Comparison of ENCODE assay signal across 15 cellular contexts in the genomic region with DNA sequence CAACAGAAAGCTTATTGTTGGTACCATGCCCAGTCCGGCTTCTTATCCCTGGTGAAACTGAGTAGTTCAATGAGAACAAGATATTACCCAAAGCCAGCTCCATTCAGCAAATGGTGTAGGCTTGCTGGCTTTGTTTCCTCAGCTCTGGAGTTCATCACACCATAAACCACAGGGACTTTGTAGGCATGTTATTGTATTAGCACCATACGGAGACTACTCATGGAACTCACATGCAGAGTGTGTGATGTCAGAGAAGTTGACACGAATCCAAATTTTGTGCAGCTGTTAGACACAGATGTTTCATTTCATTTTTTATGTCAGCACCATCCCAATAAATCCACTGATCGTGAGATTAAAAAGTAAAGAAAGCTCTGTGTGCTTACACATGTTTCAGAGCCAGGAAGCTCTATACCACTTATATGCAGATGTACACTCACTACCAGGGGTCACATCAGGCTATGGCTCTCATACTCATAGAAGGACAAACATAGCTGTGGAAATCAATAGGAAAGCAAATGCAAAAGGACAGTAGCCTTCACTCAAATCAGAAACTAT.
DNase-seq lines count a peak whose midpoint lies in the region; ATAC-seq and TF ChIP-seq lines count a peak whose summit lies in the region.
"Had no signal": no experiment of that assay in that cellular context is flagged by ENCODE, and none has a peak within 500 bp of the region (broad histone marks: within the 10 kb centered on the region; RNA-seq: fewer than 3 reads in every experiment).

No MANE protein-coding gene starts in this region.

- POLR2A ChIA-PET in PC-9 (lab: Charles Lee; ENCODE audit: unreplicated experiment) = no interaction called here

- CTCF ChIA-PET in PC-9 (lab: Charles Lee) = no interaction called here

- H3K9ac ChIP-seq in rectal smooth muscle tissue (ENCODE audit: low read length) = no peak overlapping the region

- no peaks in the 10 kb centered on the region for H4K20me1 ChIP-seq in PC-9 (ENCODE audit: insufficient read depth)

- H3K9me3 ChIP-seq in SJCRH30 (replicated peaks) (no peaks in the 10 kb centered on the region), PC-9 (ENCODE audit: insufficient read depth, low read depth) (no peaks in the 10 kb centered on the region)

- H2AFZ ChIP-seq in PC-9 = no peak overlapping the region

- no peaks in the 10 kb centered on the region for H3F3A ChIP-seq in PC-9 (ENCODE audit: insufficient read depth, low read depth)

- TF ChIP-seq CTCF in PC-9 (conservative IDR thresholded peaks at IDR 0.05) = no peak

- peaks cover 35% of the 10 kb centered on the region for H3K4me1 ChIP-seq in SJCRH30
- peaks cover 4% of the 10 kb centered on the region for H3K4me1 ChIP-seq in rectal smooth muscle tissue (ENCODE audit: control insufficient read depth, insufficient read depth, low read length)
- H3K4me1 ChIP-seq in PC-9 (replicated peaks; ENCODE audit: insufficient read depth) = no peaks in the 10 kb centered on the region

- no peak overlapping the region for H3K4me3 ChIP-seq in SJCRH30
- no peak overlapping the region for H3K4me3 ChIP-seq in rectal smooth muscle tissue (ENCODE audit: low read length)
- no peak overlapping the region for H3K4me3 ChIP-seq in PC-9
- H3K4me3 ChIP-seq: coronary artery, skin epidermis had no signal

- intact Hi-C loops in PC-9 (cut with micrococcal nuclease; ENCODE audit: unreplicated experiment) = no loop called here

- DNase-seq in ELR (ENCODE audit: low read depth) (peak; percentile 40), SJCRH30 (peak; percentile 66 to 89), fibroblast of the conjunctiva (ENCODE audit: low read depth) (peak; percentile 86), PC-9 (no peak)
- DNase-seq: activated CD4-positive, alpha-beta T cell treated with anti-CD3 and anti-CD28 coated beads, Interleukin-2, amount 50 U/mL, for 1 hour; activated effector memory CD4-positive, alpha-beta T cell treated with Interleukin-2 at 50 U/mL for 16 hours; hypothalamus; NCI-H748 treated with DMSO at 0.1 percent for 48 hours had no signal

- no peaks in the 10 kb centered on the region for H3K9me2 ChIP-seq in PC-9 (ENCODE audit: insufficient read depth)

- H3K27ac ChIP-seq in SJCRH30 = peak overlapping the region; percentile 42
- H3K27ac ChIP-seq in rectal smooth muscle tissue (ENCODE audit: low read depth, low read length) = peak overlapping the region; percentile 65
- no peak overlapping the region for H3K27ac ChIP-seq in PC-9
- H3K27ac ChIP-seq: coronary artery, HL-60, skin epidermis had no signal

- H3K4me2 ChIP-seq in PC-9 = no peak overlapping the region

- ATAC-seq in GM19452 (IDR thresholded peaks at IDR 0.05; ENCODE audit: unreplicated experiment) = no peak
- no peak for ATAC-seq in GM18517 (IDR thresholded peaks at IDR 0.05; ENCODE audit: unreplicated experiment)
- ATAC-seq in GM19463 (IDR thresholded peaks at IDR 0.05; ENCODE audit: unreplicated experiment) = no peak

- no peaks in the 10 kb centered on the region for H3K27me3 ChIP-seq in SJCRH30
- no peaks in the 10 kb centered on the region for H3K27me3 ChIP-seq in rectal smooth muscle tissue (ENCODE audit: control insufficient read depth, insufficient read depth, low read length)
- no peaks in the 10 kb centered on the region for H3K27me3 ChIP-seq in PC-9 (ENCODE audit: insufficient read depth, low read depth)

- no peaks in the 10 kb centered on the region for H3K79me2 ChIP-seq in PC-9 (ENCODE audit: low read depth)

- H3K36me3 ChIP-seq in SJCRH30 (no peaks in the 10 kb centered on the region), rectal smooth muscle tissue (ENCODE audit: control insufficient read depth, insufficient read depth, low read length) (no peaks in the 10 kb centered on the region), PC-9 (ENCODE audit: low read depth) (no peaks in the 10 kb centered on the region)

- BruUV-seq in PC-9 (replicated peaks; lab: Mats Ljungman, UMichigan) = no TSS peak

Comparison
In these comparisons a context has a peak if more than half of its experiments do, and no peak if none do; other contexts are left out.
1. DNase-seq: peak in ELR (single experiment), SJCRH30 (2 of 2) and fibroblast of the conjunctiva (single experiment); none in PC-9 (0 of 2).